In genomic region chr15:41148065-41148464, GRCh38 we compare ENCODE assay signal across 9 cellular contexts.
"Had no signal": no experiment of that assay in that cellular context is flagged by ENCODE, and none has a peak within 500 bp of the region (broad histone marks: within the 10 kb centered on the region; RNA-seq: fewer than 3 reads in every experiment).

No MANE protein-coding gene starts in this region.

- H3K9ac ChIP-seq: KMS-11 had no signal

- ATAC-seq: GM23338 had no signal

- H3K27ac ChIP-seq: HL-60, KMS-11 had no signal

- H3K4me3 ChIP-seq: GM23338 had no signal

- FAIRE-seq: H1, H54, HepG2 had no signal

- DNase-seq: H9, HCEC 1CT, KBM-7 had no signal

- H3K4me2 ChIP-seq: GM23338, KMS-11 had no signal
